In the genomic region with DNA sequence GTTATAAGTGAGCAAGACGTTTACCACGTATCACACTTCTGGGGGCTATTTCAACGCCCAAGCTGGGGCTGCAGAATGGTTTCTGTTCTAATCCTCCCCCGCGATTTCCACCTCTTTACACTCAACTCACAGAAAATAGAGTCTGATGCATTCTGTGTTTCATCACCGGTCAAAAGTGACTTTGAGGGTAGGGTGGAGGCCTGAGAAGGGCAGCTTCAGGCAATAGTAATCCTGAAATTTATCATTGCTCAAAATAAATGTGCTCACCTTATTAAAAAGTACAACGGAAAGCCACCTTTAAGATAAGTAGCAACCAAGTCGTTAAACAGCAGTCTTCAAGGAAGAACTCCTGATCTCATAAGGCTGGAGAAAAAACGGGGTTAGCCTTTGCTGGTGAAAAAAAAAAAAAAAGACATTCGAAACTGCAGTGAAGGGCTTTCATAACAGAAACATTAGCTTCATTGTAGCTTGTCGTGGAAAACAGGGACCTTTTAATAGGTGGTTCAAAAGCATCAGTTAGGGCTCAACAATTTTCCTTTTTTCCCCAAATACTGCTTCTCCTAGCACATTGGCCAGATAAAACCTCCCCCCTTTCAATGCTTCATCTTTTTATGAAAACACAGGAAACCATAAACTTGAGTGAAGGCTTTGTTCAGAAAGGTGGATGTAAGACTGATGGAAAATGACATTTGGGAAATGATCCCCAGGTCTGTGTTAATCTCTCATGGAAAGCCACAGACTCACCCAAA, we compare ENCODE assay signal across 8 cellular contexts.
DNase-seq lines count a peak whose midpoint lies in the region; ATAC-seq and TF ChIP-seq lines count a peak whose summit lies in the region.

No MANE protein-coding gene starts in this region.

- no peak overlapping the region for H3K23ac ChIP-seq in trophoblast cell (ENCODE audit: low read length)

- H3K4me2 ChIP-seq in trophoblast cell (ENCODE audit: low read length): peak overlapping the region; percentile 89

- peak overlapping the region; percentile 95 for H2BK120ac ChIP-seq in trophoblast cell (ENCODE audit: insufficient read depth, low read length, poor library complexity)

- 3% methylated on average over 11 of the region's 11 CpGs for WGBS in esophagus muscularis mucosa
- WGBS in trophoblast cell (ENCODE audit: extremely low coverage, insufficient coverage, insufficient read length): no CpG with 5 or more reads among the region's 11 CpGs

- H4K91ac ChIP-seq in trophoblast cell (ENCODE audit: low read depth, low read length): peak overlapping the region; percentile 98

- H2BK12ac ChIP-seq in trophoblast cell (ENCODE audit: low read length): peak overlapping the region; percentile 85

- H3K4me1 ChIP-seq in esophagus muscularis mucosa: peaks cover 64 to 79% (median 75%) of the 10 kb centered on the region in 4 donors
- peaks cover 27 to 35% of the 10 kb centered on the region in 2 experiments for H3K4me1 ChIP-seq in trophoblast cell (ENCODE audit: control insufficient read depth in 1 of 2, insufficient read depth in 2 of 2, low read length in 2 of 2)

- TF ChIP-seq EP300 in esophagus muscularis mucosa (IDR thresholded peaks at IDR 0.05): no peak

- H3K4me3 ChIP-seq in HFF-Myc (replicated peaks; ENCODE audit: low read depth, low read length): peak overlapping the region; percentile 67
- peak overlapping the region; percentile 66 to 89 (median 81) for H3K4me3 ChIP-seq in esophagus muscularis mucosa
- no peak overlapping the region for H3K4me3 ChIP-seq in trophoblast cell (ENCODE audit: low read depth, low read length)

- ATAC-seq in GM18867 (IDR thresholded peaks at IDR 0.05; ENCODE audit: unreplicated experiment) (no peak), HG03139 (IDR thresholded peaks at IDR 0.05; ENCODE audit: unreplicated experiment) (no peak)

- DNase-seq in CD1c-positive myeloid dendritic cell (ENCODE audit: extremely low spot score): peak; percentile 47
- DNase-seq in HFF-Myc (ENCODE audit: extremely low read depth, low read depth): no peak
- peak; percentile 54 to 70 for DNase-seq in activated CD4-positive, alpha-beta T cell treated with anti-CD3 and anti-CD28 coated beads, Interleukin-2, amount 50 U/mL, for 48 hours
- no peak for DNase-seq in esophagus muscularis mucosa (ENCODE audit: extremely low spot score)
- peak in 1 of 2 donors; percentile 16 for DNase-seq in trophoblast cell
- DNase-seq in NCI-H748 treated with DMSO at 0.1 percent for 48 hours (lab: John Stamatoyannopoulos, UW): no peak

- H3K14ac ChIP-seq in trophoblast cell (ENCODE audit: low read length): peak overlapping the region; percentile 97

- TF ChIP-seq CTCF in HFF-Myc (IDR thresholded peaks at IDR 0.05; ENCODE audit: low read depth, low read length, missing control alignments) (no peak), esophagus muscularis mucosa (IDR thresholded peaks at IDR 0.05) (no peak)

- peak overlapping the region; percentile 37 for H2AFZ ChIP-seq in trophoblast cell (ENCODE audit: insufficient read depth, low read length, poor library complexity)

- no peaks in the 10 kb centered on the region for H3K27me3 ChIP-seq in esophagus muscularis mucosa
- H3K27me3 ChIP-seq in trophoblast cell (ENCODE audit: insufficient read depth, low read length): no peaks in the 10 kb centered on the region

- intact Hi-C loops in esophagus muscularis mucosa (cut with DNase I): loop anchor here (2.0 kb wide), 1 partner anchor 29 kb away; no protein-coding TSS in a partner anchor

- H3K9me3 ChIP-seq in esophagus muscularis mucosa (no peaks in the 10 kb centered on the region), trophoblast cell (ENCODE audit: insufficient read depth, low read depth, low read length) (no peaks in the 10 kb centered on the region)

- H3K18ac ChIP-seq in trophoblast cell (ENCODE audit: low read length): peak overlapping the region; percentile 95

- H3K9ac ChIP-seq in trophoblast cell (ENCODE audit: low read length): no peak overlapping the region

- peaks cover 38% of the 10 kb centered on the region for H3K79me1 ChIP-seq in trophoblast cell (ENCODE audit: low read length)

- H3K4ac ChIP-seq in trophoblast cell (ENCODE audit: low read depth, low read length): peak overlapping the region; percentile 29

- H3K79me2 ChIP-seq in trophoblast cell (ENCODE audit: control insufficient read depth, insufficient read depth, low read length, poor library complexity): peaks cover 18% of the 10 kb centered on the region

- no peaks in the 10 kb centered on the region for H3K36me3 ChIP-seq in esophagus muscularis mucosa
- no peaks in the 10 kb centered on the region for H3K36me3 ChIP-seq in trophoblast cell (ENCODE audit: control insufficient read depth in 1 of 2, insufficient read depth in 2 of 2, low read length in 2 of 2)

- TF ChIP-seq POLR2A in esophagus muscularis mucosa (IDR thresholded peaks at IDR 0.05; ENCODE audit: low read depth): no peak

- no peak overlapping the region for H4K12ac ChIP-seq in trophoblast cell (ENCODE audit: low read depth, low read length)

- H2AK5ac ChIP-seq in trophoblast cell (ENCODE audit: low read length): no peak overlapping the region

- peak overlapping the region; percentile 94 for H2BK5ac ChIP-seq in trophoblast cell (ENCODE audit: low read depth, low read length, poor library complexity)

- peak overlapping the region; percentile 97 for H4K8ac ChIP-seq in trophoblast cell (ENCODE audit: low read depth, low read length)

- peak overlapping the region; percentile 97 to 99 (median 99) for H3K27ac ChIP-seq in esophagus muscularis mucosa (replicated peaks in 1 of 4)
- H3K27ac ChIP-seq in trophoblast cell (ENCODE audit: low read depth, low read length): peak overlapping the region; percentile 94

Comparison
In these comparisons a context has a peak if more than half of its experiments do, and no peak if none do; other contexts are left out.
1. DNase-seq: peak in CD1c-positive myeloid dendritic cell (single experiment) and activated CD4-positive, alpha-beta T cell treated with anti-CD3 and anti-CD28 coated beads, Interleukin-2, amount 50 U/mL, for 48 hours (2 of 2); none in HFF-Myc (single experiment), esophagus muscularis mucosa (single experiment) and NCI-H748 treated with DMSO at 0.1 percent for 48 hours (single experiment).